ENCODE assay signal across 2 cellular contexts in genomic region chr11:102914238-102915043, GRCh38.
TF ChIP-seq lines count a peak whose summit lies in the region.

No MANE protein-coding gene starts in this region.

TF ChIP-seq in GM12878, 131 proteins besides CTCF, POLR2A, EP300 and RAD21:
- TF ChIP-seq SMC3 (IDR thresholded peaks at IDR 0.05; ENCODE audit: borderline replicate concordance, low read length) (peak; percentile 81; the same call in 1 of the 2 replicates), HDGF (IDR thresholded peaks at IDR 0.05) (peak; percentile 26; the same call in 1 of the 2 replicates), HSF1 (IDR thresholded peaks at IDR 0.05; ENCODE audit: low read depth, low read length) (peak; percentile 68; the same call in 1 of the 2 replicates), CEBPB (IDR thresholded peaks at IDR 0.05; ENCODE audit: borderline replicate concordance in 1 of 2, low read depth in 2 of 2, low read length in 2 of 2) (no peak)

TF ChIP-seq in HepG2, 621 proteins besides CTCF, POLR2A, EP300 and RAD21:
- TF ChIP-seq SMC3 (IDR thresholded peaks at IDR 0.05; ENCODE audit: low read length) (peak; percentile 33; the same call in 1 of the 2 replicates), ZFP37 (CRISPR knock-in tag; IDR thresholded peaks at IDR 0.05; ENCODE audit: borderline replicate concordance) (no peak)
